Comparison of ENCODE assay signal across 8 cellular contexts in genomic region chr20:50120935-50121693, GRCh38. TPM values are rescaled to one million over a fixed set of nuclear protein-coding genes. Genes with fewer than 3 reads are reported as not detected.
DNase-seq lines count a peak whose midpoint lies in the region.

No MANE protein-coding gene starts in this region.

- peaks cover 3% of the 10 kb centered on the region for H3K36me3 ChIP-seq in H7 (replicated peaks; ENCODE audit: control insufficient read depth, insufficient read depth, low read length)

- DNase-seq in AG20443 (ENCODE audit: low spot score) (peak; percentile 71), H7 (peak; percentile 86), NCI-H446 treated with DMSO at 0.1 percent for 48 hours (lab: John Stamatoyannopoulos, UW) (peak; percentile 40), dermis blood vessel endothelial cell (peak; percentile 86), lung microvascular endothelial cell (ENCODE audit: low read depth in 2 of 2) (peak; percentile 76 to 86), GM19238 (ENCODE audit: insufficient read length, low spot score) (no peak)
- DNase-seq in activated CD4-positive, alpha-beta T cell treated with anti-CD3 and anti-CD28 coated beads for 4 hours: peak; percentile 66 to 70
- DNase-seq in stimulated activated CD8-positive, alpha-beta memory T cell treated with anti-CD3 and anti-CD28 coated beads, Interleukin-4, amount 100 ng/mL, for 24 hours (ENCODE audit: low read depth): peak; percentile 29

- H3K27me3 ChIP-seq in H7 (ENCODE audit: control insufficient read depth, insufficient read depth, low read length): no peaks in the 10 kb centered on the region

- H3K4me3 ChIP-seq in H7 (ENCODE audit: insufficient read depth, low read depth, low read length): no peak overlapping the region

RNA-seq across cellular contexts. Expression of gene UBE2V1, which starts 8.2 kb away (rescaled TPM):
- 65.1 and 72.9 TPM in 2 replicates for total RNA-seq in H7 (2014; rRNA removed; shearing (Covaris generic))
- total RNA-seq in dermis blood vessel endothelial cell (33.5 and 62.6 TPM in 2 replicates), lung microvascular endothelial cell (21.0 and 26.2 TPM in 2 replicates)

RNA-seq across cellular contexts. Expression of gene PEDS1, which starts 32.4 kb away (rescaled TPM):
- total RNA-seq in H7 (2014; rRNA removed; shearing (Covaris generic)): 45.3 and 47.7 TPM in 2 replicates
- total RNA-seq in dermis blood vessel endothelial cell (17.2 and 20.8 TPM in 2 replicates), lung microvascular endothelial cell (10.2 and 11.9 TPM in 2 replicates)
